Comparison of ENCODE assay signal across 1 cellular context in genomic region chr3:29195055-29195454, GRCh38.
TF ChIP-seq lines count a peak whose summit lies in the region.

No MANE protein-coding gene starts in this region.

TF ChIP-seq in SK-N-SH treated with all-trans-retinoic acid at 6 μM for 48 hours, 23 proteins besides CTCF, POLR2A, EP300 and RAD21 (continued from another document):
- TF ChIP-seq, protein P1, sequence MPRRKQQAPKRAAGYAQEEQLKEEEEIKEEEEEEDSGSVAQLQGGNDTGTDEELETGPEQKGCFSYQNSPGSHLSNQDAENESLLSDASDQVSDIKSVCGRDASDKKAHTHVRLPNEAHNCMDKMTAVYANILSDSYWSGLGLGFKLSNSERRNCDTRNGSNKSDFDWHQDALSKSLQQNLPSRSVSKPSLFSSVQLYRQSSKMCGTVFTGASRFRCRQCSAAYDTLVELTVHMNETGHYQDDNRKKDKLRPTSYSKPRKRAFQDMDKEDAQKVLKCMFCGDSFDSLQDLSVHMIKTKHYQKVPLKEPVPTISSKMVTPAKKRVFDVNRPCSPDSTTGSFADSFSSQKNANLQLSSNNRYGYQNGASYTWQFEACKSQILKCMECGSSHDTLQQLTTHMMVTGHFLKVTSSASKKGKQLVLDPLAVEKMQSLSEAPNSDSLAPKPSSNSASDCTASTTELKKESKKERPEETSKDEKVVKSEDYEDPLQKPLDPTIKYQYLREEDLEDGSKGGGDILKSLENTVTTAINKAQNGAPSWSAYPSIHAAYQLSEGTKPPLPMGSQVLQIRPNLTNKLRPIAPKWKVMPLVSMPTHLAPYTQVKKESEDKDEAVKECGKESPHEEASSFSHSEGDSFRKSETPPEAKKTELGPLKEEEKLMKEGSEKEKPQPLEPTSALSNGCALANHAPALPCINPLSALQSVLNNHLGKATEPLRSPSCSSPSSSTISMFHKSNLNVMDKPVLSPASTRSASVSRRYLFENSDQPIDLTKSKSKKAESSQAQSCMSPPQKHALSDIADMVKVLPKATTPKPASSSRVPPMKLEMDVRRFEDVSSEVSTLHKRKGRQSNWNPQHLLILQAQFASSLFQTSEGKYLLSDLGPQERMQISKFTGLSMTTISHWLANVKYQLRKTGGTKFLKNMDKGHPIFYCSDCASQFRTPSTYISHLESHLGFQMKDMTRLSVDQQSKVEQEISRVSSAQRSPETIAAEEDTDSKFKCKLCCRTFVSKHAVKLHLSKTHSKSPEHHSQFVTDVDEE (CRISPR knock-in tag; IDR thresholded peaks at IDR 0.05) = no peak
- TF ChIP-seq ESRRG (CRISPR knock-in tag; IDR thresholded peaks at IDR 0.05) (no peak), ZFP3 (CRISPR knock-in tag; IDR thresholded peaks at IDR 0.05) (no peak), ZNF70 (CRISPR knock-in tag; IDR thresholded peaks at IDR 0.05) (no peak)
